2 cellular contexts compared by ENCODE assay signal in the genomic region with DNA sequence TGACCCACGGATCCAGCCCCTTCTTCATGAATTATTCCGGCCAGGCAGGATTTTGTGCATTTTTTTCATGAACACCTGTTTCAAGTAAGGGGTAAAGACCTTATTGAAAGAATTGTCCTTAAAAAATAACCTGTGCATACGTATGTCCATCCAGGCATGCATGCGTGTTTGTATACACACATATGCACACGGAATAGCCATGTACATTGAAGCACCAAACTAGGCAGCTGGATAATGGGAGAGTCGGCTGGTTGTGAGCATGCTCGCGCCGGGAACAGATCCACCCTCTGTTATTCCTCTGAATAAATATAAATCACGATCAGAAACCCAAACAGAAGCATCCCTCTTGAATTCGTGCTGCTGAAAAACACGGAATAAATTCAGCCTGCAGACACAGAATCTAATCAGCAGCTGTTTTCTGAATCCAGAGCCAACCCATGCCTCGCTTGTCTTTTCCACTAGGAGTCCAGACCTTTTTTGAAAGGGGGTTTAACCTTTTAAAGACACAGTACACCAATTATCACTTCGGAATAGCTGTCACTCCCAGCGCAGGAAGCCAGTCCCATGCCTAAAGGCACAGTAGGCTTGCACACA.
TF ChIP-seq lines count a peak whose summit lies in the region.

A gene (minus strand): TSS at position 473 of the 594 bp plus-strand sequence.

TF ChIP-seq in HEK293, 187 proteins besides CTCF, POLR2A, EP300 and RAD21:
- TF ChIP-seq ZNF654 (tag by site-specific recombination; IDR thresholded peaks at IDR 0.05; ENCODE audit: low read depth) (no peak), TRIM28 (IDR thresholded peaks at IDR 0.05; ENCODE audit: borderline replicate concordance, low read length) (0 out of 2 replicates have a peak, but pooled peaks have one; percentile 2), BCL11A (tag by site-specific recombination; IDR thresholded peaks at IDR 0.05; ENCODE audit: low read depth) (no peak), ZNF157 (tag by site-specific recombination; IDR thresholded peaks at IDR 0.05) (no peak), ZNF514 (tag by site-specific recombination; IDR thresholded peaks at IDR 0.05) (no peak), ZNF335 (tag by site-specific recombination; conservative IDR thresholded peaks at IDR 0.05) (0 out of 2 replicates have a peak, but pooled peaks have one; percentile 8), ZBTB20 (tag by site-specific recombination; IDR thresholded peaks at IDR 0.05) (peak; percentile 74), ZNF132 (tag by site-specific recombination; IDR thresholded peaks at IDR 0.05; ENCODE audit: borderline replicate concordance) (no peak)
- TF ChIP-seq, protein P1, sequence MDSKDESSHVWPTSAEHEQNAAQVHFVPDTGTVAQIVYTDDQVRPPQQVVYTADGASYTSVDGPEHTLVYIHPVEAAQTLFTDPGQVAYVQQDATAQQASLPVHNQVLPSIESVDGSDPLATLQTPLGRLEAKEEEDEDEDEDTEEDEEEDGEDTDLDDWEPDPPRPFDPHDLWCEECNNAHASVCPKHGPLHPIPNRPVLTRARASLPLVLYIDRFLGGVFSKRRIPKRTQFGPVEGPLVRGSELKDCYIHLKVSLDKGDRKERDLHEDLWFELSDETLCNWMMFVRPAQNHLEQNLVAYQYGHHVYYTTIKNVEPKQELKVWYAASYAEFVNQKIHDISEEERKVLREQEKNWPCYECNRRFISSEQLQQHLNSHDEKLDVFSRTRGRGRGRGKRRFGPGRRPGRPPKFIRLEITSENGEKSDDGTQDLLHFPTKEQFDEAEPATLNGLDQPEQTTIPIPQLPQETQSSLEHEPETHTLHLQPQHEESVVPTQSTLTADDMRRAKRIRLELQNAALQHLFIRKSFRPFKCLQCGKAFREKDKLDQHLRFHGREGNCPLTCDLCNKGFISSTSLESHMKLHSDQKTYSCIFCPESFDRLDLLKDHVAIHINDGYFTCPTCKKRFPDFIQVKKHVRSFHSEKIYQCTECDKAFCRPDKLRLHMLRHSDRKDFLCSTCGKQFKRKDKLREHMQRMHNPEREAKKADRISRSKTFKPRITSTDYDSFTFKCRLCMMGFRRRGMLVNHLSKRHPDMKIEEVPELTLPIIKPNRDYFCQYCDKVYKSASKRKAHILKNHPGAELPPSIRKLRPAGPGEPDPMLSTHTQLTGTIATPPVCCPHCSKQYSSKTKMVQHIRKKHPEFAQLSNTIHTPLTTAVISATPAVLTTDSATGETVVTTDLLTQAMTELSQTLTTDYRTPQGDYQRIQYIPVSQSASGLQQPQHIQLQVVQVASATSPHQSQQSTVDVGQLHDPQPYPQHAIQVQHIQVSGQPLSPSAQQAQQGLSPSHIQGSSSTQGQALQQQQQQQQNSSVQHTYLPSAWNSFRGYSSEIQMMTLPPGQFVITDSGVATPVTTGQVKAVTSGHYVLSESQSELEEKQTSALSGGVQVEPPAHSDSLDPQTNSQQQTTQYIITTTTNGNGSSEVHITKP (tag by site-specific recombination; IDR thresholded peaks at IDR 0.05), result peak; percentile 65; the same call in 1 of the 2 replicates
- TF ChIP-seq, protein P2, sequence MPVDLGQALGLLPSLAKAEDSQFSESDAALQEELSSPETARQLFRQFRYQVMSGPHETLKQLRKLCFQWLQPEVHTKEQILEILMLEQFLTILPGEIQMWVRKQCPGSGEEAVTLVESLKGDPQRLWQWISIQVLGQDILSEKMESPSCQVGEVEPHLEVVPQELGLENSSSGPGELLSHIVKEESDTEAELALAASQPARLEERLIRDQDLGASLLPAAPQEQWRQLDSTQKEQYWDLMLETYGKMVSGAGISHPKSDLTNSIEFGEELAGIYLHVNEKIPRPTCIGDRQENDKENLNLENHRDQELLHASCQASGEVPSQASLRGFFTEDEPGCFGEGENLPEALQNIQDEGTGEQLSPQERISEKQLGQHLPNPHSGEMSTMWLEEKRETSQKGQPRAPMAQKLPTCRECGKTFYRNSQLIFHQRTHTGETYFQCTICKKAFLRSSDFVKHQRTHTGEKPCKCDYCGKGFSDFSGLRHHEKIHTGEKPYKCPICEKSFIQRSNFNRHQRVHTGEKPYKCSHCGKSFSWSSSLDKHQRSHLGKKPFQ (tag by site-specific recombination; IDR thresholded peaks at IDR 0.05), result no peak
- TF ChIP-seq, protein P3, sequence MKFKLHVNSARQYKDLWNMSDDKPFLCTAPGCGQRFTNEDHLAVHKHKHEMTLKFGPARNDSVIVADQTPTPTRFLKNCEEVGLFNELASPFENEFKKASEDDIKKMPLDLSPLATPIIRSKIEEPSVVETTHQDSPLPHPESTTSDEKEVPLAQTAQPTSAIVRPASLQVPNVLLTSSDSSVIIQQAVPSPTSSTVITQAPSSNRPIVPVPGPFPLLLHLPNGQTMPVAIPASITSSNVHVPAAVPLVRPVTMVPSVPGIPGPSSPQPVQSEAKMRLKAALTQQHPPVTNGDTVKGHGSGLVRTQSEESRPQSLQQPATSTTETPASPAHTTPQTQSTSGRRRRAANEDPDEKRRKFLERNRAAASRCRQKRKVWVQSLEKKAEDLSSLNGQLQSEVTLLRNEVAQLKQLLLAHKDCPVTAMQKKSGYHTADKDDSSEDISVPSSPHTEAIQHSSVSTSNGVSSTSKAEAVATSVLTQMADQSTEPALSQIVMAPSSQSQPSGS (tag by site-specific recombination; IDR thresholded peaks at IDR 0.05; ENCODE audit: low read depth), result no peak

TF ChIP-seq in H1, 55 proteins besides CTCF, POLR2A, EP300 and RAD21:
- TF ChIP-seq EZH2 (IDR thresholded peaks at IDR 0.05; ENCODE audit: low read depth, low read length, severe bottlenecking), result peak; percentile 41
- no peak for TF ChIP-seq BACH1 (IDR thresholded peaks at IDR 0.05; ENCODE audit: low read length)
